ENCODE assay signal across 8 cellular contexts in the genomic region with DNA sequence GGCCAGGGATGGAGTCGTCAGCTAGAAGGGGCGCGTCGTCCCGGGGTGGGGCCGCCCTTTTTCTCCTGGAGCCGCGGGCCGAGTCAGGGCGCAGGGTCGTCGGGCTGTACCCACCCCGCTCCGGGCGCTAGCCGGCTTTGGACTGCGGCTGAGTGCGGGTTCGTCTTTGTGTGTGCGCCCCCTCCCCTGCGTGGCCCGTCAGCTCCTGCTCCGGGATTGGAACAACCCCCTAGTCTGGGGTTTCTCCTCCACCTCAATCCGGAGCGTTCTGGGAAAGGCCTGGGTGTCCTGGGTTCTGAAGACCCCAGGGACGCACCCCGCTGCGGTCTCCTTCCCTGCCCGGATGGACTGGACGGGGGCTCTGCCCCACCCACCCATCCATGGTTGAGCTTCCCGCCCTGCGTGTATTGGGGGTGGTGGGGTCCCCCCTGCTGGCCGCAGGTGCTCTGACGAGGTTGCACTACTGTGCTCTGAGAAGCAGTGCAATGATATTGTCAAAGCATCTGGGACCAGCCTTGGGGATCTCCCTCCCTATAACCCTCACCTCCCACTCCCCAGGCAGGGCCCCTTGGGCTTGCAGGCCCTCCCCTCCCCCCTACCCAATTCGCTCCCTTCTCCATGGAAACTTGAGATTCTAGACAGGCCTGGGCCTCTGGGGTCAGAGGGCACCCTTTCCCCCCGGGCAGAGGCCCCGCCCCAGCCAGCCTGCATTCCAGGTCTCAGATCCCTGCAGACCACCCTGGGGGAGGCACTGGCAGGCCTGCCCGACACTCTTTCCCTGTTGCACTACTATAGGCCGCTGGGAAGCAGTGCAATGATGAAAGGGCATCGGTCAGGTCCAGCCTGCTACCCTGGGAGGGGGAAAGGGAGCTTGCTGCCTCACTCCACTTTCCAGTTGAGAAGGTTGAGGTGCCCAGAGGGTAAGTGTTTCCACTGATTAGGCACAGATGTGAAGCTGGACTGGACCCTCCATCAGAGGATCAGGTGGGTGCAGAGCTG.
DNase-seq lines count a peak whose midpoint lies in the region; ATAC-seq and TF ChIP-seq lines count a peak whose summit lies in the region.

No MANE protein-coding gene starts in this region.

- no peak overlapping the region for H3K9ac ChIP-seq in rectal smooth muscle tissue (ENCODE audit: low read length)

- peaks cover 3% of the 10 kb centered on the region for H3K4me1 ChIP-seq in rectal smooth muscle tissue (ENCODE audit: control insufficient read depth, insufficient read depth, low read length)

- no peak overlapping the region for H3K27ac ChIP-seq in rectal smooth muscle tissue (ENCODE audit: low read depth, low read length)

- peak overlapping the region; percentile 93 for H3K4me3 ChIP-seq in GM12865 (ENCODE audit: low read depth, low read length)
- H3K4me3 ChIP-seq in LNCaP clone FGC (ENCODE audit: low read depth, low read length): peak overlapping the region; percentile 64
- H3K4me3 ChIP-seq in epithelial cell of esophagus (ENCODE audit: low read length): peak overlapping the region; percentile 67
- H3K4me3 ChIP-seq in rectal smooth muscle tissue (ENCODE audit: low read length): peak overlapping the region; percentile 76

- no peaks in the 10 kb centered on the region for H3K36me3 ChIP-seq in rectal smooth muscle tissue (ENCODE audit: control insufficient read depth, insufficient read depth, low read length)

- no peak for ATAC-seq in HG03457 (IDR thresholded peaks at IDR 0.05; ENCODE audit: unreplicated experiment)

- no peaks in the 10 kb centered on the region for H3K27me3 ChIP-seq in rectal smooth muscle tissue (ENCODE audit: control insufficient read depth, insufficient read depth, low read length)

- TF ChIP-seq CTCF in GM12865 (IDR thresholded peaks at IDR 0.05; ENCODE audit: insufficient read depth, low read depth, low read length, missing control alignments) (peak; percentile 5), LNCaP clone FGC (IDR thresholded peaks at IDR 0.05; ENCODE audit: control insufficient read depth, extremely low read depth, insufficient read depth) (no peak), epithelial cell of esophagus (IDR thresholded peaks at IDR 0.05; ENCODE audit: insufficient read depth, low read depth, low read length, missing control alignments) (no peak)

- DNase-seq in GM12865 (ENCODE audit: low read depth): peak; percentile 29
- DNase-seq in LNCaP clone FGC (ENCODE audit: low read depth): no peak
- DNase-seq in epithelial cell of esophagus (ENCODE audit: low read depth): no peak
- DNase-seq in NOMO-1 (lab: John Stamatoyannopoulos, UW; ENCODE audit: unreplicated experiment in 2 of 2): no peak
- DNase-seq in amniotic stem cell (lab: John Stamatoyannopoulos, UW): no peak
- no peak for DNase-seq in SHP77 treated with DMSO at 0.1 percent for 48 hours (lab: John Stamatoyannopoulos, UW)
